1 cellular context compared by ENCODE assay signal in genomic region chr5:87329114-87329513, GRCh38.
TF ChIP-seq lines count a peak whose summit lies in the region.

No MANE protein-coding gene starts in this region.

TF ChIP-seq in IMR-90, 13 proteins besides CTCF, POLR2A, EP300 and RAD21:
- TF ChIP-seq SMC3 (IDR thresholded peaks at IDR 0.05; ENCODE audit: low read depth, low read length): no peak
- no peak for TF ChIP-seq MAFK (IDR thresholded peaks at IDR 0.05; ENCODE audit: low read depth, low read length)
- TF ChIP-seq CHD1 (IDR thresholded peaks at IDR 0.05; ENCODE audit: low read depth, low read length): no peak
- TF ChIP-seq FOS (IDR thresholded peaks at IDR 0.05; ENCODE audit: low read depth, low read length): no peak
- no peak for TF ChIP-seq RFX5 (IDR thresholded peaks at IDR 0.05; ENCODE audit: low read depth, low read length)
- TF ChIP-seq RCOR1 (IDR thresholded peaks at IDR 0.05; ENCODE audit: insufficient replicate concordance, low read length): no peak
- TF ChIP-seq NFE2L2 (IDR thresholded peaks at IDR 0.05; ENCODE audit: low read depth, low read length): no peak
- no peak for TF ChIP-seq ELK1 (IDR thresholded peaks at IDR 0.05; ENCODE audit: borderline replicate concordance, low read depth, low read length)
- TF ChIP-seq MXI1 (IDR thresholded peaks at IDR 0.05; ENCODE audit: borderline replicate concordance, low read depth, low read length): no peak
- TF ChIP-seq BHLHE40 (IDR thresholded peaks at IDR 0.05; ENCODE audit: low read depth, low read length): no peak
- no peak for TF ChIP-seq CEBPB (IDR thresholded peaks at IDR 0.05; ENCODE audit: low read depth, low read length)
- TF ChIP-seq, protein P1, sequence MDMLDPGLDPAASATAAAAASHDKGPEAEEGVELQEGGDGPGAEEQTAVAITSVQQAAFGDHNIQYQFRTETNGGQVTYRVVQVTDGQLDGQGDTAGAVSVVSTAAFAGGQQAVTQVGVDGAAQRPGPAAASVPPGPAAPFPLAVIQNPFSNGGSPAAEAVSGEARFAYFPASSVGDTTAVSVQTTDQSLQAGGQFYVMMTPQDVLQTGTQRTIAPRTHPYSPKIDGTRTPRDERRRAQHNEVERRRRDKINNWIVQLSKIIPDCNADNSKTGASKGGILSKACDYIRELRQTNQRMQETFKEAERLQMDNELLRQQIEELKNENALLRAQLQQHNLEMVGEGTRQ (IDR thresholded peaks at IDR 0.05; ENCODE audit: low read depth, low read length): no peak
- no peak for TF ChIP-seq MAZ (IDR thresholded peaks at IDR 0.05; ENCODE audit: borderline replicate concordance, low read depth, low read length)
